21 cellular contexts compared by ENCODE assay signal in genomic region chr9:37259906-37260305, GRCh38.
DNase-seq lines count a peak whose midpoint lies in the region; ATAC-seq and TF ChIP-seq lines count a peak whose summit lies in the region.
"Had no signal": no experiment of that assay in that cellular context is flagged by ENCODE, and none has a peak within 500 bp of the region (broad histone marks: within the 10 kb centered on the region; RNA-seq: fewer than 3 reads in every experiment).

No MANE protein-coding gene starts in this region.

- peak overlapping the region; percentile 18 to 86 (median 56) for H3K27ac Mint-ChIP-seq in naive B cell
- H3K27ac Mint-ChIP-seq: T-cell had no signal

- peaks cover 65 to 78% (median 77%) of the 10 kb centered on the region in 3 donors for H3K4me1 Mint-ChIP-seq in naive B cell

- DNase-seq in DMS53 (lab: John Stamatoyannopoulos, UW) (peak; percentile 16), DMS53 treated with DMSO at 0.1 percent for 48 hours (lab: John Stamatoyannopoulos, UW; ENCODE audit: unreplicated experiment) (no peak), DMS153 (lab: John Stamatoyannopoulos, UW) (peak; percentile 25), Panc1 (ENCODE audit: low read depth, low spot score) (no peak), naive B cell (no peak), H4 (ENCODE audit: low spot score) (no peak), dorsolateral prefrontal cortex (no peak), middle frontal gyrus (ENCODE audit: extremely low spot score, low spot score) (no peak)
- DNase-seq: DMS79 treated with DMSO at 0.1 percent for 48 hours, GM23248, Kasumi-1, NCI-H1694, NCI-H446, NCI-H69, SIG-M5, T-cell had no signal

- no peaks in the 10 kb centered on the region for H3K9me3 ChIP-seq in Panc1 (ENCODE audit: control insufficient read depth, insufficient read depth, low read depth, low read length)

- no peak overlapping the region for H3K4me3 Mint-ChIP-seq in naive B cell
- H3K4me3 Mint-ChIP-seq: CD14-positive monocyte, T-cell had no signal

- H3K27ac ChIP-seq in Panc1 (ENCODE audit: low read length) (no peak overlapping the region), dorsolateral prefrontal cortex (no peak overlapping the region)
- H3K27ac ChIP-seq: 22Rv1, GM23248 had no signal

- H3K4me1 ChIP-seq in Panc1 (ENCODE audit: control insufficient read depth, insufficient read depth, low read length): peaks cover 4% of the 10 kb centered on the region; the same call in 1 of the 2 replicates

- H3K36me3 Mint-ChIP-seq in naive B cell: peaks cover 31 to 48% of the 10 kb centered on the region in 2 donors

- H3K4me3 ChIP-seq in Panc1 (ENCODE audit: low read depth in 2 of 2, low read length in 2 of 2) (no peak overlapping the region), dorsolateral prefrontal cortex (no peak overlapping the region)
- H3K4me3 ChIP-seq: GM23248 had no signal

- CTCF ChIA-PET in Panc1 (lab: Charles Lee): no interaction called here

- TF ChIP-seq CTCF in Panc1 (IDR thresholded peaks at IDR 0.05) (no peak), dorsolateral prefrontal cortex (IDR thresholded peaks at IDR 0.05 in 54 of 56, conservative IDR thresholded peaks at IDR 0.05 in 2 of 56; ENCODE audit: low read depth in 1 of 56, partially characterized antibody in 56 of 56) (no peak)

- POLR2A ChIA-PET in Panc1 (lab: Charles Lee): no interaction called here

- H3K9me3 Mint-ChIP-seq in naive B cell: peaks cover 0 to 3% (median 0%) of the 10 kb centered on the region in 7 donors
- H3K9me3 Mint-ChIP-seq: CD14-positive monocyte, IgD-negative memory B cell, T-cell had no signal

- in situ Hi-C loops in Panc1 (cut with HindIII; ENCODE audit: low pct_unique_long_range_greater_than_20kb, low sequenced_read_pairs): no loop called here

- no peaks in the 10 kb centered on the region for H3K36me3 ChIP-seq in Panc1 (ENCODE audit: control insufficient read depth, insufficient read depth, low read length)

- no TSS peak for BruUV-seq in Panc1 (replicated peaks; lab: Mats Ljungman, UMichigan)

- H3K27me3 ChIP-seq in Panc1 (ENCODE audit: control insufficient read depth, insufficient read depth, low read length) (no peaks in the 10 kb centered on the region), dorsolateral prefrontal cortex (no peaks in the 10 kb centered on the region)

- H3K27me3 Mint-ChIP-seq in naive B cell: no peaks in the 10 kb centered on the region
- H3K27me3 Mint-ChIP-seq: IgD-negative memory B cell, T-cell had no signal

- peak; percentile 34; the same call in 1 of the 2 replicates for ATAC-seq in Panc1
- no peak for ATAC-seq in naive B cell (ENCODE audit: low read depth in 2 of 2)
- ATAC-seq: HCT116, SK-N-SH treated with all-trans-retinoic acid at 6 μM for 48 hours, T-cell had no signal

- intact Hi-C loops in Panc1 (cut with micrococcal nuclease; ENCODE audit: unreplicated experiment) (loop anchor here (5.0 to 10.0 kb wide), 2 partner anchors 38 to 265 kb away; no protein-coding TSS in a partner anchor), dorsolateral prefrontal cortex (cut with DNase I) (loop anchor here (5.0 to 10.0 kb wide), 4 partner anchors 263 to 625 kb away; no protein-coding TSS in a partner anchor)

Comparison
In these comparisons a context has a peak if more than half of its experiments do, and no peak if none do; other contexts are left out.
1. DNase-seq: peak in DMS53 (single experiment) and DMS153 (single experiment); none in DMS53 treated with DMSO at 0.1 percent for 48 hours (single experiment), Panc1 (single experiment), naive B cell (single experiment), H4 (single experiment), dorsolateral prefrontal cortex (0 of 10) and middle frontal gyrus (single experiment).